In the genomic region with DNA sequence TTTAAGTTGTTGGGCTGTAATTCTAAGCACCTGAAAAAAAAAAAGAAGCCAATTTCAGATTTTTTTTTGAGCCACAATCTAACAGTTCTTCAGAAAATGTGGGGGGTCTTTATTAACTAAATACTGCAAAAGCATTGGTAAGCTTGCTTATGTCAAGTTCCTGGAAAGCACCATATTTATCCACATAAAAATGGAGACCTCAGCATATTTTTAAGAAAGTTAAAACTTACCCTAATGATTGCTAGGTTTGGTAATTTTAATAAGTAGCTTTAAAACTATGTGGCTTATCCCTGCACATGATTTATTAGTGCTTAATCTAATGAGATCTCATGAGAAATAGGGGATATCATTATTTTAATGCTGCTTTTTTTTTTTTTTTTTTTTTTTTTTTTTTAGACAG, we compare ENCODE assay signal across 40 cellular contexts.
"Had no signal": no experiment of that assay in that cellular context is flagged by ENCODE, and none has a peak within 500 bp of the region (broad histone marks: within the 10 kb centered on the region; RNA-seq: fewer than 3 reads in every experiment).

No MANE protein-coding gene starts in this region.

- H3K27me3 Mint-ChIP-seq: activated naive CD8-positive, alpha-beta T cell; activated naive CD8-positive, alpha-beta T cell treated with anti-CD3 and anti-CD28 coated beads for 36 hours had no signal

- H3K4me3 Mint-ChIP-seq: activated naive CD4-positive, alpha-beta T cell treated with anti-CD3 and anti-CD28 coated beads for 36 hours; activated naive CD4-positive, alpha-beta T cell treated with anti-CD3 and anti-CD28 coated beads, Interleukin-2, amount 10 ng/mL, durations not matched to agents 7 days and 5 days; activated naive CD4-positive, alpha-beta T cell treated with anti-CD3 and anti-CD28 coated beads, Interleukin-2, amount 50 U/mL, for 24 hours; activated naive CD8-positive, alpha-beta T cell; activated naive CD8-positive, alpha-beta T cell treated with anti-CD3 and anti-CD28 coated beads for 36 hours; activated naive CD8-positive, alpha-beta T cell treated with anti-CD3 and anti-CD28 coated beads, Interleukin-2, amount 10 ng/mL, durations not matched to agents 7 days and 5 days; activated naive CD8-positive, alpha-beta T cell treated with anti-CD3 and anti-CD28 coated beads, Interleukin-2, amount 50 U/mL, for 24 hours; activated T-cell treated with anti-CD3 and anti-CD28 coated beads, Interleukin-2, amount 50 U/mL, for 24 hours; activated T-cell treated with anti-CD3 and anti-CD28 coated beads, Interleukin-2, amount 50 U/mL, for 4 hours; activated T-cell treated with anti-CD3 and anti-CD28 coated beads, Interleukin-2, amount 50 U/mL, for 72 hours; activated T-helper 1 cell treated with anti-CD3 and anti-CD28 coated beads, Interleukin-12 subunit alpha, Interleukin-12 subunit beta, Interleukin-2, Interleukin-4 antibody, amounts not matched to agents 30 ng/mL and 10 ng/mL and 1 ng/mL, durations not matched to agents 14 hours and 24 hours and 36 hours; activated T-helper 17 cell treated with anti-CD3 and anti-CD28 coated beads, Interleukin-2, amount 50 U/mL, for 72 hours; brain; central memory CD8-positive, alpha-beta T cell had no signal

- H3K9me3 ChIP-seq: adrenal gland, ascending aorta, body of pancreas, breast epithelium had no signal

- H3K27me3 ChIP-seq: adrenal gland, ascending aorta, body of pancreas, brain microvascular endothelial cell, breast epithelium, cardiac muscle cell had no signal

- H3K27ac Mint-ChIP-seq: activated naive CD4-positive, alpha-beta T cell treated with anti-CD3 and anti-CD28 coated beads for 36 hours; activated naive CD4-positive, alpha-beta T cell treated with anti-CD3 and anti-CD28 coated beads, Interleukin-2, amount 10 ng/mL, durations not matched to agents 7 days and 5 days; activated naive CD4-positive, alpha-beta T cell treated with anti-CD3 and anti-CD28 coated beads, Interleukin-2, amount 50 U/mL, for 24 hours; activated naive CD4-positive, alpha-beta T cell treated with anti-CD3 and anti-CD28 coated beads, Interleukin-2, amount 50 U/mL, for 72 hours; activated naive CD8-positive, alpha-beta T cell; activated naive CD8-positive, alpha-beta T cell treated with anti-CD3 and anti-CD28 coated beads for 36 hours; activated naive CD8-positive, alpha-beta T cell treated with anti-CD3 and anti-CD28 coated beads, Interleukin-2, amount 10 ng/mL, durations not matched to agents 7 days and 5 days; activated naive CD8-positive, alpha-beta T cell treated with anti-CD3 and anti-CD28 coated beads, Interleukin-2, amount 50 U/mL, for 24 hours; activated T-cell treated with anti-CD3 and anti-CD28 coated beads, Interleukin-2, amount 50 U/mL, for 24 hours; activated T-cell treated with anti-CD3 and anti-CD28 coated beads, Interleukin-2, amount 50 U/mL, for 72 hours; activated T-helper 1 cell treated with anti-CD3 and anti-CD28 coated beads, Interleukin-12 subunit alpha, Interleukin-12 subunit beta, Interleukin-2, Interleukin-4 antibody, amounts not matched to agents 30 ng/mL and 10 ng/mL and 1 ng/mL, durations not matched to agents 14 hours and 24 hours and 36 hours; activated T-helper 17 cell treated with anti-CD3 and anti-CD28 coated beads, Interleukin-2, amount 50 U/mL, for 72 hours; activated T-helper 2 cell treated with anti-CD3 and anti-CD28 coated beads, Interferon-gamma antibody, Interleukin-2, Interleukin-4, amounts not matched to agents 10 μg/mL and 5 μg/mL and 100 μg/mL, durations not matched to agents 14 hours and 24 hours and 36 hours; brain had no signal

- DNase-seq: activated effector memory CD4-positive, alpha-beta T cell treated with anti-CD3 and anti-CD28 coated beads, Interleukin-2, amount 50 U/mL, for 16 hours; activated effector memory CD4-positive, alpha-beta T cell treated with Interleukin-2 at 50 U/mL for 16 hours; activated gamma-delta T cell; activated gamma-delta T cell treated with Interleukin-2 at 50 U/mL for 16 hours; activated naive CD4-positive, alpha-beta T cell; activated naive CD4-positive, alpha-beta T cell treated with anti-CD3 and anti-CD28 coated beads for 36 hours; activated naive CD4-positive, alpha-beta T cell treated with anti-CD3 and anti-CD28 coated beads, Interleukin-2, amount 10 ng/mL, durations not matched to agents 7 days and 5 days; activated naive CD4-positive, alpha-beta T cell treated with anti-CD3 and anti-CD28 coated beads, Interleukin-2, amount 50 U/mL, for 16 hours; activated naive CD4-positive, alpha-beta T cell treated with Interleukin-2 at 50 U/mL for 16 hours; activated naive CD8-positive, alpha-beta T cell treated with anti-CD3 and anti-CD28 coated beads for 36 hours; activated naive CD8-positive, alpha-beta T cell treated with anti-CD3 and anti-CD28 coated beads, Interleukin-2, amount 10 ng/mL, durations not matched to agents 7 days and 5 days; activated naive CD8-positive, alpha-beta T cell treated with anti-CD3 and anti-CD28 coated beads, Interleukin-2, amount 50 U/mL, for 24 hours; activated T-cell treated with anti-CD3 and anti-CD28 coated beads, Interleukin-2, amount 50 U/mL, for 1 hour; activated T-cell treated with anti-CD3 and anti-CD28 coated beads, Interleukin-2, amount 50 U/mL, for 24 hours; activated T-cell treated with anti-CD3 and anti-CD28 coated beads, Interleukin-2, amount 50 U/mL, for 4 hours; activated T-cell treated with anti-CD3 and anti-CD28 coated beads, Interleukin-2, amount 50 U/mL, for 48 hours; activated T-cell treated with anti-CD3 and anti-CD28 coated beads, Interleukin-2, amount 50 U/mL, for 72 hours; adrenal gland; amniotic stem cell; amygdala; anterior cingulate cortex; aorta; body of pancreas; brain microvascular endothelial cell; caudate nucleus; central memory CD4-positive, alpha-beta T cell; cerebellar nuclear complex had no signal

- FAIRE-seq: astrocyte, bronchial epithelial cell had no signal

- H3K27ac ChIP-seq: adrenal gland, ascending aorta, body of pancreas, brain microvascular endothelial cell, breast epithelium, cardiac muscle cell had no signal

- H3K36me3 Mint-ChIP-seq: activated naive CD4-positive, alpha-beta T cell treated with anti-CD3 and anti-CD28 coated beads, Interleukin-2, amount 10 ng/mL, durations not matched to agents 7 days and 5 days; activated naive CD4-positive, alpha-beta T cell treated with anti-CD3 and anti-CD28 coated beads, Interleukin-2, amount 50 U/mL, for 24 hours; activated naive CD4-positive, alpha-beta T cell treated with anti-CD3 and anti-CD28 coated beads, Interleukin-2, amount 50 U/mL, for 72 hours; activated naive CD8-positive, alpha-beta T cell; activated naive CD8-positive, alpha-beta T cell treated with anti-CD3 and anti-CD28 coated beads for 36 hours; activated naive CD8-positive, alpha-beta T cell treated with anti-CD3 and anti-CD28 coated beads, Interleukin-2, amount 10 ng/mL, durations not matched to agents 7 days and 5 days; brain had no signal

- H3K4me1 Mint-ChIP-seq: activated naive CD4-positive, alpha-beta T cell treated with anti-CD3 and anti-CD28 coated beads, Interleukin-2, amount 50 U/mL, for 24 hours; activated T-helper 17 cell treated with anti-CD3 and anti-CD28 coated beads, Interleukin-2, amount 50 U/mL, for 72 hours had no signal

- ATAC-seq: activated naive CD4-positive, alpha-beta T cell treated with anti-CD3 and anti-CD28 coated beads, Interleukin-2, amount 50 U/mL, for 72 hours; activated naive CD8-positive, alpha-beta T cell treated with anti-CD3 and anti-CD28 coated beads, Interleukin-2, amount 50 U/mL, for 24 hours; activated T-cell treated with anti-CD3 and anti-CD28 coated beads, Interleukin-2, amount 50 U/mL, for 4 hours; activated T-cell treated with anti-CD3 and anti-CD28 coated beads, Interleukin-2, amount 50 U/mL, for 72 hours; activated T-helper 17 cell treated with anti-CD3 and anti-CD28 coated beads, Interleukin-2, amount 50 U/mL, for 72 hours; body of pancreas had no signal

- H3K9me3 Mint-ChIP-seq: activated naive CD4-positive, alpha-beta T cell treated with anti-CD3 and anti-CD28 coated beads for 36 hours; activated naive CD4-positive, alpha-beta T cell treated with anti-CD3 and anti-CD28 coated beads, Interleukin-2, amount 10 ng/mL, durations not matched to agents 7 days and 5 days; activated naive CD4-positive, alpha-beta T cell treated with anti-CD3 and anti-CD28 coated beads, Interleukin-2, amount 50 U/mL, for 24 hours; activated naive CD4-positive, alpha-beta T cell treated with anti-CD3 and anti-CD28 coated beads, Interleukin-2, amount 50 U/mL, for 72 hours; activated naive CD8-positive, alpha-beta T cell treated with anti-CD3 and anti-CD28 coated beads for 36 hours; activated naive CD8-positive, alpha-beta T cell treated with anti-CD3 and anti-CD28 coated beads, Interleukin-2, amount 10 ng/mL, durations not matched to agents 7 days and 5 days; activated naive CD8-positive, alpha-beta T cell treated with anti-CD3 and anti-CD28 coated beads, Interleukin-2, amount 50 U/mL, for 24 hours; activated T-cell treated with anti-CD3 and anti-CD28 coated beads, Interleukin-2, amount 50 U/mL, for 24 hours; activated T-cell treated with anti-CD3 and anti-CD28 coated beads, Interleukin-2, amount 50 U/mL, for 4 hours; activated T-cell treated with anti-CD3 and anti-CD28 coated beads, Interleukin-2, amount 50 U/mL, for 72 hours; activated T-helper 1 cell treated with anti-CD3 and anti-CD28 coated beads, Interleukin-12 subunit alpha, Interleukin-12 subunit beta, Interleukin-2, Interleukin-4 antibody, amounts not matched to agents 30 ng/mL and 10 ng/mL and 1 ng/mL, durations not matched to agents 14 hours and 24 hours and 36 hours; activated T-helper 17 cell treated with anti-CD3 and anti-CD28 coated beads, Interleukin-2, amount 50 U/mL, for 72 hours; activated T-helper 2 cell treated with anti-CD3 and anti-CD28 coated beads, Interferon-gamma antibody, Interleukin-2, Interleukin-4, amounts not matched to agents 10 μg/mL and 5 μg/mL and 100 μg/mL, durations not matched to agents 14 hours and 24 hours and 36 hours; brain; central memory CD8-positive, alpha-beta T cell had no signal

- H3K36me3 ChIP-seq: adrenal gland, ascending aorta, brain microvascular endothelial cell, breast epithelium, cardiac muscle cell had no signal

- H3K4me3 ChIP-seq: adrenal gland, ascending aorta, body of pancreas, breast epithelium, cardiac muscle cell had no signal

- H3K4me1 ChIP-seq: adrenal gland, ascending aorta, breast epithelium had no signal
